In genomic region chr7:91299952-91300775, GRCh38 we compare ENCODE assay signal across 1 cellular context.
TF ChIP-seq lines count a peak whose summit lies in the region.

No MANE protein-coding gene starts in this region.

TF ChIP-seq in K562, 482 proteins besides CTCF, POLR2A, EP300 and RAD21 (continued from another document and continues in another):
- TF ChIP-seq CTCFL (IDR thresholded peaks at IDR 0.05; ENCODE audit: borderline replicate concordance, insufficient read depth, low read depth, low read length, poor library complexity, severe bottlenecking) (no peak), TRIM28 (IDR thresholded peaks at IDR 0.05) (peak; percentile 55), BRD4 (IDR thresholded peaks at IDR 0.05) (no peak), RCOR1 (IDR thresholded peaks at IDR 0.05; ENCODE audit: borderline replicate concordance in 1 of 2, low read depth in 2 of 2, low read length in 2 of 2) (peak in 1 of 2 experiments; percentile 97; a peak in 2 of 4 replicates), CEBPB (tag; IDR thresholded peaks at IDR 0.05) (peak; percentile 50; the same call in 1 of the 2 replicates), GATAD2A (IDR thresholded peaks at IDR 0.05) (no peak), MYC (IDR thresholded peaks at IDR 0.05; ENCODE audit: low read depth, low read length) (peak; percentile 52; the same call in 1 of the 2 replicates), MYC (CRISPR knock-in tag; IDR thresholded peaks at IDR 0.05; ENCODE audit: borderline replicate concordance, low read depth) (no peak), TFAP4 (CRISPR knock-in tag; IDR thresholded peaks at IDR 0.05; ENCODE audit: borderline replicate concordance) (peak; percentile 75; the same call in 1 of the 2 replicates), FOXP1 (CRISPR knock-in tag; IDR thresholded peaks at IDR 0.05) (no peak), ASH1L (IDR thresholded peaks at IDR 0.05; ENCODE audit: borderline replicate concordance, low read depth, partially characterized antibody) (peak; percentile 24), ZNF165 (CRISPR knock-in tag; IDR thresholded peaks at IDR 0.05; ENCODE audit: borderline replicate concordance) (no peak), PREB (CRISPR knock-in tag; IDR thresholded peaks at IDR 0.05) (0 out of 2 replicates have a peak, but pooled peaks have one; percentile 33), CREB1 (IDR thresholded peaks at IDR 0.05) (peak; percentile 76), CREB1 (CRISPR knock-in tag; IDR thresholded peaks at IDR 0.05) (no peak), PCBP2 (IDR thresholded peaks at IDR 0.05; ENCODE audit: low read depth, low read length, poor library complexity, severe bottlenecking) (no peak), ZBTB33 (CRISPR knock-in tag; IDR thresholded peaks at IDR 0.05) (no peak), CBFB (CRISPR knock-in tag; IDR thresholded peaks at IDR 0.05) (no peak), ZNF780A (CRISPR knock-in tag; IDR thresholded peaks at IDR 0.05) (no peak), TBP (optimal IDR thresholded peaks at IDR 0.05; ENCODE audit: low read depth, low read length) (peak; percentile 71), ZEB2 (IDR thresholded peaks at IDR 0.05) (peak; percentile 85), ZNF311 (CRISPR knock-in tag; IDR thresholded peaks at IDR 0.05) (no peak), SIRT6 (IDR thresholded peaks at IDR 0.05; ENCODE audit: low read depth, low read length) (no peak), CREBBP (IDR thresholded peaks at IDR 0.05; ENCODE audit: low read depth, low read length) (no peak), MEF2D (tag; conservative IDR thresholded peaks at IDR 0.05; ENCODE audit: low read depth) (no peak; the same call in 1 of the 2 replicates), HNRNPH1 (optimal IDR thresholded peaks at IDR 0.05; ENCODE audit: low read depth, low read length) (no peak), SP1 (CRISPR knock-in tag; IDR thresholded peaks at IDR 0.05) (no peak), SPI1 (IDR thresholded peaks at IDR 0.05; ENCODE audit: borderline replicate concordance, low read depth, low read length) (peak; percentile 88), ZFP30 (CRISPR knock-in tag; IDR thresholded peaks at IDR 0.05; ENCODE audit: borderline replicate concordance) (no peak)
- TF ChIP-seq, protein P1, sequence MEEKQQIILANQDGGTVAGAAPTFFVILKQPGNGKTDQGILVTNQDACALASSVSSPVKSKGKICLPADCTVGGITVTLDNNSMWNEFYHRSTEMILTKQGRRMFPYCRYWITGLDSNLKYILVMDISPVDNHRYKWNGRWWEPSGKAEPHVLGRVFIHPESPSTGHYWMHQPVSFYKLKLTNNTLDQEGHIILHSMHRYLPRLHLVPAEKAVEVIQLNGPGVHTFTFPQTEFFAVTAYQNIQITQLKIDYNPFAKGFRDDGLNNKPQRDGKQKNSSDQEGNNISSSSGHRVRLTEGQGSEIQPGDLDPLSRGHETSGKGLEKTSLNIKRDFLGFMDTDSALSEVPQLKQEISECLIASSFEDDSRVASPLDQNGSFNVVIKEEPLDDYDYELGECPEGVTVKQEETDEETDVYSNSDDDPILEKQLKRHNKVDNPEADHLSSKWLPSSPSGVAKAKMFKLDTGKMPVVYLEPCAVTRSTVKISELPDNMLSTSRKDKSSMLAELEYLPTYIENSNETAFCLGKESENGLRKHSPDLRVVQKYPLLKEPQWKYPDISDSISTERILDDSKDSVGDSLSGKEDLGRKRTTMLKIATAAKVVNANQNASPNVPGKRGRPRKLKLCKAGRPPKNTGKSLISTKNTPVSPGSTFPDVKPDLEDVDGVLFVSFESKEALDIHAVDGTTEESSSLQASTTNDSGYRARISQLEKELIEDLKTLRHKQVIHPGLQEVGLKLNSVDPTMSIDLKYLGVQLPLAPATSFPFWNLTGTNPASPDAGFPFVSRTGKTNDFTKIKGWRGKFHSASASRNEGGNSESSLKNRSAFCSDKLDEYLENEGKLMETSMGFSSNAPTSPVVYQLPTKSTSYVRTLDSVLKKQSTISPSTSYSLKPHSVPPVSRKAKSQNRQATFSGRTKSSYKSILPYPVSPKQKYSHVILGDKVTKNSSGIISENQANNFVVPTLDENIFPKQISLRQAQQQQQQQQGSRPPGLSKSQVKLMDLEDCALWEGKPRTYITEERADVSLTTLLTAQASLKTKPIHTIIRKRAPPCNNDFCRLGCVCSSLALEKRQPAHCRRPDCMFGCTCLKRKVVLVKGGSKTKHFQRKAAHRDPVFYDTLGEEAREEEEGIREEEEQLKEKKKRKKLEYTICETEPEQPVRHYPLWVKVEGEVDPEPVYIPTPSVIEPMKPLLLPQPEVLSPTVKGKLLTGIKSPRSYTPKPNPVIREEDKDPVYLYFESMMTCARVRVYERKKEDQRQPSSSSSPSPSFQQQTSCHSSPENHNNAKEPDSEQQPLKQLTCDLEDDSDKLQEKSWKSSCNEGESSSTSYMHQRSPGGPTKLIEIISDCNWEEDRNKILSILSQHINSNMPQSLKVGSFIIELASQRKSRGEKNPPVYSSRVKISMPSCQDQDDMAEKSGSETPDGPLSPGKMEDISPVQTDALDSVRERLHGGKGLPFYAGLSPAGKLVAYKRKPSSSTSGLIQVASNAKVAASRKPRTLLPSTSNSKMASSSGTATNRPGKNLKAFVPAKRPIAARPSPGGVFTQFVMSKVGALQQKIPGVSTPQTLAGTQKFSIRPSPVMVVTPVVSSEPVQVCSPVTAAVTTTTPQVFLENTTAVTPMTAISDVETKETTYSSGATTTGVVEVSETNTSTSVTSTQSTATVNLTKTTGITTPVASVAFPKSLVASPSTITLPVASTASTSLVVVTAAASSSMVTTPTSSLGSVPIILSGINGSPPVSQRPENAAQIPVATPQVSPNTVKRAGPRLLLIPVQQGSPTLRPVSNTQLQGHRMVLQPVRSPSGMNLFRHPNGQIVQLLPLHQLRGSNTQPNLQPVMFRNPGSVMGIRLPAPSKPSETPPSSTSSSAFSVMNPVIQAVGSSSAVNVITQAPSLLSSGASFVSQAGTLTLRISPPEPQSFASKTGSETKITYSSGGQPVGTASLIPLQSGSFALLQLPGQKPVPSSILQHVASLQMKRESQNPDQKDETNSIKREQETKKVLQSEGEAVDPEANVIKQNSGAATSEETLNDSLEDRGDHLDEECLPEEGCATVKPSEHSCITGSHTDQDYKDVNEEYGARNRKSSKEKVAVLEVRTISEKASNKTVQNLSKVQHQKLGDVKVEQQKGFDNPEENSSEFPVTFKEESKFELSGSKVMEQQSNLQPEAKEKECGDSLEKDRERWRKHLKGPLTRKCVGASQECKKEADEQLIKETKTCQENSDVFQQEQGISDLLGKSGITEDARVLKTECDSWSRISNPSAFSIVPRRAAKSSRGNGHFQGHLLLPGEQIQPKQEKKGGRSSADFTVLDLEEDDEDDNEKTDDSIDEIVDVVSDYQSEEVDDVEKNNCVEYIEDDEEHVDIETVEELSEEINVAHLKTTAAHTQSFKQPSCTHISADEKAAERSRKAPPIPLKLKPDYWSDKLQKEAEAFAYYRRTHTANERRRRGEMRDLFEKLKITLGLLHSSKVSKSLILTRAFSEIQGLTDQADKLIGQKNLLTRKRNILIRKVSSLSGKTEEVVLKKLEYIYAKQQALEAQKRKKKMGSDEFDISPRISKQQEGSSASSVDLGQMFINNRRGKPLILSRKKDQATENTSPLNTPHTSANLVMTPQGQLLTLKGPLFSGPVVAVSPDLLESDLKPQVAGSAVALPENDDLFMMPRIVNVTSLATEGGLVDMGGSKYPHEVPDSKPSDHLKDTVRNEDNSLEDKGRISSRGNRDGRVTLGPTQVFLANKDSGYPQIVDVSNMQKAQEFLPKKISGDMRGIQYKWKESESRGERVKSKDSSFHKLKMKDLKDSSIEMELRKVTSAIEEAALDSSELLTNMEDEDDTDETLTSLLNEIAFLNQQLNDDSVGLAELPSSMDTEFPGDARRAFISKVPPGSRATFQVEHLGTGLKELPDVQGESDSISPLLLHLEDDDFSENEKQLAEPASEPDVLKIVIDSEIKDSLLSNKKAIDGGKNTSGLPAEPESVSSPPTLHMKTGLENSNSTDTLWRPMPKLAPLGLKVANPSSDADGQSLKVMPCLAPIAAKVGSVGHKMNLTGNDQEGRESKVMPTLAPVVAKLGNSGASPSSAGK (IDR thresholded peaks at IDR 0.05), result peak; percentile 65
- TF ChIP-seq, protein P2, sequence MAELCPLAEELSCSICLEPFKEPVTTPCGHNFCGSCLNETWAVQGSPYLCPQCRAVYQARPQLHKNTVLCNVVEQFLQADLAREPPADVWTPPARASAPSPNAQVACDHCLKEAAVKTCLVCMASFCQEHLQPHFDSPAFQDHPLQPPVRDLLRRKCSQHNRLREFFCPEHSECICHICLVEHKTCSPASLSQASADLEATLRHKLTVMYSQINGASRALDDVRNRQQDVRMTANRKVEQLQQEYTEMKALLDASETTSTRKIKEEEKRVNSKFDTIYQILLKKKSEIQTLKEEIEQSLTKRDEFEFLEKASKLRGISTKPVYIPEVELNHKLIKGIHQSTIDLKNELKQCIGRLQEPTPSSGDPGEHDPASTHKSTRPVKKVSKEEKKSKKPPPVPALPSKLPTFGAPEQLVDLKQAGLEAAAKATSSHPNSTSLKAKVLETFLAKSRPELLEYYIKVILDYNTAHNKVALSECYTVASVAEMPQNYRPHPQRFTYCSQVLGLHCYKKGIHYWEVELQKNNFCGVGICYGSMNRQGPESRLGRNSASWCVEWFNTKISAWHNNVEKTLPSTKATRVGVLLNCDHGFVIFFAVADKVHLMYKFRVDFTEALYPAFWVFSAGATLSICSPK (IDR thresholded peaks at IDR 0.05; ENCODE audit: borderline replicate concordance), result peak; percentile 16; the same call in 1 of the 2 replicates
- TF ChIP-seq, protein P3, sequence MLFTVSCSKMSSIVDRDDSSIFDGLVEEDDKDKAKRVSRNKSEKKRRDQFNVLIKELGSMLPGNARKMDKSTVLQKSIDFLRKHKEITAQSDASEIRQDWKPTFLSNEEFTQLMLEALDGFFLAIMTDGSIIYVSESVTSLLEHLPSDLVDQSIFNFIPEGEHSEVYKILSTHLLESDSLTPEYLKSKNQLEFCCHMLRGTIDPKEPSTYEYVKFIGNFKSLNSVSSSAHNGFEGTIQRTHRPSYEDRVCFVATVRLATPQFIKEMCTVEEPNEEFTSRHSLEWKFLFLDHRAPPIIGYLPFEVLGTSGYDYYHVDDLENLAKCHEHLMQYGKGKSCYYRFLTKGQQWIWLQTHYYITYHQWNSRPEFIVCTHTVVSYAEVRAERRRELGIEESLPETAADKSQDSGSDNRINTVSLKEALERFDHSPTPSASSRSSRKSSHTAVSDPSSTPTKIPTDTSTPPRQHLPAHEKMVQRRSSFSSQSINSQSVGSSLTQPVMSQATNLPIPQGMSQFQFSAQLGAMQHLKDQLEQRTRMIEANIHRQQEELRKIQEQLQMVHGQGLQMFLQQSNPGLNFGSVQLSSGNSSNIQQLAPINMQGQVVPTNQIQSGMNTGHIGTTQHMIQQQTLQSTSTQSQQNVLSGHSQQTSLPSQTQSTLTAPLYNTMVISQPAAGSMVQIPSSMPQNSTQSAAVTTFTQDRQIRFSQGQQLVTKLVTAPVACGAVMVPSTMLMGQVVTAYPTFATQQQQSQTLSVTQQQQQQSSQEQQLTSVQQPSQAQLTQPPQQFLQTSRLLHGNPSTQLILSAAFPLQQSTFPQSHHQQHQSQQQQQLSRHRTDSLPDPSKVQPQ (CRISPR knock-in tag; IDR thresholded peaks at IDR 0.05; ENCODE audit: borderline replicate concordance), result no peak
- TF ChIP-seq, protein P4, sequence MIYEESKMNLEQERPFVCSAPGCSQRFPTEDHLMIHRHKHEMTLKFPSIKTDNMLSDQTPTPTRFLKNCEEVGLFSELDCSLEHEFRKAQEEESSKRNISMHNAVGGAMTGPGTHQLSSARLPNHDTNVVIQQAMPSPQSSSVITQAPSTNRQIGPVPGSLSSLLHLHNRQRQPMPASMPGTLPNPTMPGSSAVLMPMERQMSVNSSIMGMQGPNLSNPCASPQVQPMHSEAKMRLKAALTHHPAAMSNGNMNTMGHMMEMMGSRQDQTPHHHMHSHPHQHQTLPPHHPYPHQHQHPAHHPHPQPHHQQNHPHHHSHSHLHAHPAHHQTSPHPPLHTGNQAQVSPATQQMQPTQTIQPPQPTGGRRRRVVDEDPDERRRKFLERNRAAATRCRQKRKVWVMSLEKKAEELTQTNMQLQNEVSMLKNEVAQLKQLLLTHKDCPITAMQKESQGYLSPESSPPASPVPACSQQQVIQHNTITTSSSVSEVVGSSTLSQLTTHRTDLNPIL (CRISPR knock-in tag; IDR thresholded peaks at IDR 0.05), result no peak
